In genomic region chr5:122175852-122176251, GRCh38 we compare ENCODE assay signal across 2 cellular contexts.
TF ChIP-seq lines count a peak whose summit lies in the region.

No MANE protein-coding gene starts in this region.

TF ChIP-seq in IMR-90, 13 proteins besides CTCF, POLR2A, EP300 and RAD21 (continued from another document):
- TF ChIP-seq RCOR1 (IDR thresholded peaks at IDR 0.05; ENCODE audit: insufficient replicate concordance, low read length) (no peak), CHD1 (IDR thresholded peaks at IDR 0.05; ENCODE audit: low read depth, low read length) (no peak), CEBPB (IDR thresholded peaks at IDR 0.05; ENCODE audit: low read depth, low read length) (no peak)
- TF ChIP-seq, protein P1, sequence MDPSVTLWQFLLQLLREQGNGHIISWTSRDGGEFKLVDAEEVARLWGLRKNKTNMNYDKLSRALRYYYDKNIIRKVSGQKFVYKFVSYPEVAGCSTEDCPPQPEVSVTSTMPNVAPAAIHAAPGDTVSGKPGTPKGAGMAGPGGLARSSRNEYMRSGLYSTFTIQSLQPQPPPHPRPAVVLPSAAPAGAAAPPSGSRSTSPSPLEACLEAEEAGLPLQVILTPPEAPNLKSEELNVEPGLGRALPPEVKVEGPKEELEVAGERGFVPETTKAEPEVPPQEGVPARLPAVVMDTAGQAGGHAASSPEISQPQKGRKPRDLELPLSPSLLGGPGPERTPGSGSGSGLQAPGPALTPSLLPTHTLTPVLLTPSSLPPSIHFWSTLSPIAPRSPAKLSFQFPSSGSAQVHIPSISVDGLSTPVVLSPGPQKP (IDR thresholded peaks at IDR 0.05; ENCODE audit: borderline replicate concordance, low read depth, low read length): no peak

TF ChIP-seq in SK-N-SH treated with all-trans-retinoic acid at 6 μM for 48 hours, 23 proteins besides CTCF, POLR2A, EP300 and RAD21 (continued from another document):
- TF ChIP-seq, protein P2, sequence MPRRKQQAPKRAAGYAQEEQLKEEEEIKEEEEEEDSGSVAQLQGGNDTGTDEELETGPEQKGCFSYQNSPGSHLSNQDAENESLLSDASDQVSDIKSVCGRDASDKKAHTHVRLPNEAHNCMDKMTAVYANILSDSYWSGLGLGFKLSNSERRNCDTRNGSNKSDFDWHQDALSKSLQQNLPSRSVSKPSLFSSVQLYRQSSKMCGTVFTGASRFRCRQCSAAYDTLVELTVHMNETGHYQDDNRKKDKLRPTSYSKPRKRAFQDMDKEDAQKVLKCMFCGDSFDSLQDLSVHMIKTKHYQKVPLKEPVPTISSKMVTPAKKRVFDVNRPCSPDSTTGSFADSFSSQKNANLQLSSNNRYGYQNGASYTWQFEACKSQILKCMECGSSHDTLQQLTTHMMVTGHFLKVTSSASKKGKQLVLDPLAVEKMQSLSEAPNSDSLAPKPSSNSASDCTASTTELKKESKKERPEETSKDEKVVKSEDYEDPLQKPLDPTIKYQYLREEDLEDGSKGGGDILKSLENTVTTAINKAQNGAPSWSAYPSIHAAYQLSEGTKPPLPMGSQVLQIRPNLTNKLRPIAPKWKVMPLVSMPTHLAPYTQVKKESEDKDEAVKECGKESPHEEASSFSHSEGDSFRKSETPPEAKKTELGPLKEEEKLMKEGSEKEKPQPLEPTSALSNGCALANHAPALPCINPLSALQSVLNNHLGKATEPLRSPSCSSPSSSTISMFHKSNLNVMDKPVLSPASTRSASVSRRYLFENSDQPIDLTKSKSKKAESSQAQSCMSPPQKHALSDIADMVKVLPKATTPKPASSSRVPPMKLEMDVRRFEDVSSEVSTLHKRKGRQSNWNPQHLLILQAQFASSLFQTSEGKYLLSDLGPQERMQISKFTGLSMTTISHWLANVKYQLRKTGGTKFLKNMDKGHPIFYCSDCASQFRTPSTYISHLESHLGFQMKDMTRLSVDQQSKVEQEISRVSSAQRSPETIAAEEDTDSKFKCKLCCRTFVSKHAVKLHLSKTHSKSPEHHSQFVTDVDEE (CRISPR knock-in tag; IDR thresholded peaks at IDR 0.05): no peak
- no peak for TF ChIP-seq TCF4 (CRISPR knock-in tag; IDR thresholded peaks at IDR 0.05; ENCODE audit: borderline replicate concordance)
- no peak for TF ChIP-seq POU6F1 (CRISPR knock-in tag; IDR thresholded peaks at IDR 0.05; ENCODE audit: borderline replicate concordance, low read depth)
- no peak for TF ChIP-seq ZNF70 (CRISPR knock-in tag; IDR thresholded peaks at IDR 0.05)
- TF ChIP-seq BACH2 (CRISPR knock-in tag; IDR thresholded peaks at IDR 0.05; ENCODE audit: borderline replicate concordance): no peak
- no peak for TF ChIP-seq ESRRG (CRISPR knock-in tag; IDR thresholded peaks at IDR 0.05)
- TF ChIP-seq CREB5 (CRISPR knock-in tag; IDR thresholded peaks at IDR 0.05; ENCODE audit: low read depth): no peak
- no peak for TF ChIP-seq RARB (CRISPR knock-in tag; IDR thresholded peaks at IDR 0.05)
- TF ChIP-seq GLIS3 (CRISPR knock-in tag; IDR thresholded peaks at IDR 0.05): no peak
- no peak for TF ChIP-seq ZNF8 (CRISPR knock-in tag; IDR thresholded peaks at IDR 0.05)
- TF ChIP-seq PPARA (CRISPR knock-in tag; IDR thresholded peaks at IDR 0.05; ENCODE audit: borderline replicate concordance): no peak
- TF ChIP-seq ZFP3 (CRISPR knock-in tag; IDR thresholded peaks at IDR 0.05): no peak
- no peak for TF ChIP-seq SNAI2 (CRISPR knock-in tag; IDR thresholded peaks at IDR 0.05)
- TF ChIP-seq PATZ1 (CRISPR knock-in tag; IDR thresholded peaks at IDR 0.05; ENCODE audit: borderline replicate concordance): no peak
- TF ChIP-seq ARNTL (CRISPR knock-in tag; IDR thresholded peaks at IDR 0.05; ENCODE audit: borderline replicate concordance, low read depth): no peak
